In genomic region chr16:70421473-70422311, GRCh38 we compare ENCODE assay signal across 20 cellular contexts. TPM values are rescaled to one million over a fixed set of nuclear protein-coding genes. Genes with fewer than 3 reads are reported as not detected.
DNase-seq lines count a peak whose midpoint lies in the region; ATAC-seq, FAIRE-seq and TF ChIP-seq lines count a peak whose summit lies in the region.
"Had no signal": no experiment of that assay in that cellular context is flagged by ENCODE, and none has a peak within 500 bp of the region (broad histone marks: within the 10 kb centered on the region; RNA-seq: fewer than 3 reads in every experiment).

No MANE protein-coding gene starts in this region.

- peaks cover 24% of the 10 kb centered on the region for H4K20me1 ChIP-seq in K562 (replicated peaks; ENCODE audit: control insufficient read depth, insufficient read depth, low read length)

- BruUV-seq in K562 (replicated peaks; lab: Mats Ljungman, UMichigan), result no TSS peak

- 70% methylated on average over 11 of the region's 11 CpGs for WGBS in K562 (ENCODE audit: insufficient coverage, low coverage, missing lambda C conversion rate)

- TF ChIP-seq POLR2A in K562 (conservative IDR thresholded peaks at IDR 0.05), result peak; percentile 22; the same call in 1 of the 2 replicates

- FAIRE-seq in K562 (lab: Jason Lieb, UNC), result peak; percentile 72

- peak; percentile 29 to 62; a peak in 3 of 4 replicates for TF ChIP-seq RAD21 in K562 (CRISPR knock-in tag; conservative IDR thresholded peaks at IDR 0.05 in 1 of 2, IDR thresholded peaks at IDR 0.05 in 1 of 2)

- H3K4me2 ChIP-seq in K562 (ENCODE audit: insufficient read depth, low read length), result peak overlapping the region; percentile 34

- intact Hi-C loops in K562 (cut with micrococcal nuclease), result loop anchor here (5.0 kb wide), 1 partner anchor 36 kb away; no protein-coding TSS in a partner anchor

- H2AFZ ChIP-seq in K562 (ENCODE audit: low read depth, low read length), result no peak overlapping the region

- peaks cover 99% of the 10 kb centered on the region for H3K79me2 ChIP-seq in K562 (ENCODE audit: control insufficient read depth, insufficient read depth, low read length)

- peak overlapping the region in 2 of 3 donors; percentile 63 to 75 for H3K27ac Mint-ChIP-seq in CD4-positive, CD25-positive, alpha-beta regulatory T cell
- H3K27ac Mint-ChIP-seq in nephron (peak overlapping the region; percentile 25 to 67 (median 44)), HFFc6 (no peak overlapping the region)

- peaks cover 22% of the 10 kb centered on the region for H3K9me1 ChIP-seq in K562 (ENCODE audit: control insufficient read depth, insufficient read depth, low read length)

- POLR2A ChIA-PET in K562 (lab: Yijun Ruan, JAX), result interaction anchor here (0.6 to 2.2 kb wide), 11 partner anchors 8 to 32 kb away, joined by 3 to 11 read pairs (median 4); partner anchors contain the start of gene FCSK

- no peaks in the 10 kb centered on the region for H3K27me3 ChIP-seq in CD4-positive, CD25-positive, alpha-beta regulatory T cell (ENCODE audit: control insufficient read depth, insufficient read depth, low read length)
- no peaks in the 10 kb centered on the region for H3K27me3 ChIP-seq in K562 (ENCODE audit: control insufficient read depth in 2 of 2, insufficient read depth in 2 of 2, low read length in 2 of 2)
- H3K27me3 ChIP-seq: SJSA1, tibial artery had no signal

- peak; percentile 30 to 48 (median 40); a peak in 4 of 6 replicates for TF ChIP-seq CTCF in K562 (IDR thresholded peaks at IDR 0.05 in 2 of 3, conservative IDR thresholded peaks at IDR 0.05 in 1 of 3; ENCODE audit: insufficient read depth in 2 of 3, low read depth in 1 of 3, low read length in 3 of 3)
- no peak for TF ChIP-seq CTCF in nephron (IDR thresholded peaks at IDR 0.05; ENCODE audit: unreplicated experiment in 3 of 3)
- no peak for TF ChIP-seq CTCF in HFFc6 (IDR thresholded peaks at IDR 0.05)

- H3K9ac ChIP-seq in K562 (ENCODE audit: insufficient read depth in 1 of 2, low read depth in 2 of 2, low read length in 2 of 2), result peak overlapping the region; percentile 4 to 84; a peak in 2 of 4 replicates

- no peaks in the 10 kb centered on the region for H3K27me3 Mint-ChIP-seq in CD4-positive, CD25-positive, alpha-beta regulatory T cell
- H3K27me3 Mint-ChIP-seq in nephron (ENCODE audit: low read depth) (no peaks in the 10 kb centered on the region), HFFc6 (ENCODE audit: insufficient read depth) (no peaks in the 10 kb centered on the region; the same call in 1 of the 2 replicates)

- no peaks in the 10 kb centered on the region for H3K9me3 ChIP-seq in CD4-positive, CD25-positive, alpha-beta regulatory T cell (ENCODE audit: control insufficient read depth in 2 of 2, low read length in 2 of 2)
- H3K9me3 ChIP-seq in K562 (replicated peaks; ENCODE audit: control insufficient read depth, insufficient read depth, low read depth, low read length), result no peaks in the 10 kb centered on the region
- H3K9me3 ChIP-seq: SJSA1, tibial artery had no signal

- no peak for ATAC-seq in CD4-positive, CD25-positive, alpha-beta regulatory T cell (ENCODE audit: low read depth in 2 of 2)
- peak; percentile 85 for ATAC-seq in K562
- ATAC-seq: stimulated activated effector memory CD8-positive, alpha-beta T cell treated with anti-CD3 and anti-CD28 coated beads, Interleukin-12 subunit alpha, Interleukin-12 subunit beta, amount 100 ng/mL, for 72 hours had no signal

- no peak for TF ChIP-seq EP300 in K562 (IDR thresholded peaks at IDR 0.05; ENCODE audit: low read length)

- no peak overlapping the region for H3K27ac ChIP-seq in CD4-positive, CD25-positive, alpha-beta regulatory T cell (ENCODE audit: insufficient read depth, low read length, poor library complexity, severe bottlenecking)
- peak overlapping the region; percentile 28 for H3K27ac ChIP-seq in K562 (ENCODE audit: extremely low read depth, low read depth, low read length)
- no peak overlapping the region for H3K27ac ChIP-seq in substantia nigra (ENCODE audit: low read depth, low read length, poor library complexity, severe bottlenecking)
- H3K27ac ChIP-seq: SJSA1, tibial artery had no signal

- CTCF ChIA-PET in K562 (lab: Yijun Ruan, JAX; ENCODE audit: low intra/inter-chr PET ratio), result no interaction called here

- H3K9me3 Mint-ChIP-seq in CD4-positive, CD25-positive, alpha-beta regulatory T cell, result no peaks in the 10 kb centered on the region
- no peaks in the 10 kb centered on the region for H3K9me3 Mint-ChIP-seq in nephron
- H3K9me3 Mint-ChIP-seq in HFFc6, result no peaks in the 10 kb centered on the region
- H3K9me3 Mint-ChIP-seq: stimulated activated effector memory CD8-positive, alpha-beta T cell treated with anti-CD3 and anti-CD28 coated beads, Interleukin-12 subunit alpha, Interleukin-12 subunit beta, amount 100 ng/mL, for 72 hours had no signal

- H3K4me1 Mint-ChIP-seq in CD4-positive, CD25-positive, alpha-beta regulatory T cell, result peaks cover 9 to 69% (median 29%) of the 10 kb centered on the region in 4 donors
- H3K4me1 Mint-ChIP-seq in nephron (peaks cover 38% of the 10 kb centered on the region), HFFc6 (ENCODE audit: low read depth) (peaks cover 12% of the 10 kb centered on the region)

- H3K36me3 ChIP-seq in CD4-positive, CD25-positive, alpha-beta regulatory T cell (ENCODE audit: control insufficient read depth, insufficient read depth, low read length), result peaks cover 3% of the 10 kb centered on the region
- H3K36me3 ChIP-seq in K562 (ENCODE audit: control insufficient read depth, insufficient read depth, low read length), result peaks cover 84% of the 10 kb centered on the region

- no peak for DNase-seq in CD4-positive, CD25-positive, alpha-beta regulatory T cell
- DNase-seq in HUDEP-2 (lab: John Stamatoyannopoulos, UW; ENCODE audit: unreplicated experiment in 76 of 76) (peak in 63 of 76 experiments; percentile 12 to 76 (median 50)), K562 (ENCODE audit: extremely low read depth in 1 of 4, low spot score in 3 of 4) (peak; percentile 69 to 82 (median 75)), substantia nigra (lab: John Stamatoyannopoulos, UW) (no peak), HFFc6 (no peak), NOMO-1 treated with DMSO at 0.1 percent for 48 hours (lab: John Stamatoyannopoulos, UW; ENCODE audit: unreplicated experiment) (no peak), NCI-H748 (lab: John Stamatoyannopoulos, UW; ENCODE audit: unreplicated experiment) (no peak)
- DNase-seq: activated CD4-positive, alpha-beta T cell treated with anti-CD3 and anti-CD28 coated beads for 1 hour; activated effector memory CD4-positive, alpha-beta T cell treated with Interleukin-2 at 50 U/mL for 16 hours; aorta; cerebellar nuclear complex; COR-L47; effector CD4-positive, alpha-beta T cell; NCI-H1105; NCI-H774; nucleus accumbens; tibial artery had no signal

- peak overlapping the region in 1 of 4 donors; percentile 56 for H3K4me3 Mint-ChIP-seq in CD4-positive, CD25-positive, alpha-beta regulatory T cell
- H3K4me3 Mint-ChIP-seq in nephron (no peak overlapping the region), HFFc6 (no peak overlapping the region)
- H3K4me3 Mint-ChIP-seq: stimulated activated effector memory CD8-positive, alpha-beta T cell treated with anti-CD3 and anti-CD28 coated beads, Interleukin-12 subunit alpha, Interleukin-12 subunit beta, amount 100 ng/mL, for 72 hours had no signal

- peaks cover 11% of the 10 kb centered on the region for H3K36me3 Mint-ChIP-seq in CD4-positive, CD25-positive, alpha-beta regulatory T cell
- H3K36me3 Mint-ChIP-seq in nephron (ENCODE audit: low read depth) (peaks cover 29% of the 10 kb centered on the region), HFFc6 (ENCODE audit: low read depth) (no peaks in the 10 kb centered on the region; the same call in 1 of the 2 replicates)

- peaks cover 29% of the 10 kb centered on the region for H3K4me1 ChIP-seq in CD4-positive, CD25-positive, alpha-beta regulatory T cell (ENCODE audit: control insufficient read depth, insufficient read depth, low read length, poor library complexity, severe bottlenecking)
- H3K4me1 ChIP-seq in K562 (replicated peaks in 1 of 2; ENCODE audit: control insufficient read depth in 2 of 2, insufficient read depth in 2 of 2, low read length in 2 of 2), result peaks cover 88 to 90% of the 10 kb centered on the region in 2 experiments
- H3K4me1 ChIP-seq: SJSA1, tibial artery had no signal

- in situ Hi-C loops in K562 (cut with MboI), result no loop called here

- H3K4me3 ChIP-seq in CD4-positive, CD25-positive, alpha-beta regulatory T cell (ENCODE audit: low read depth, low read length), result no peak overlapping the region
- H3K4me3 ChIP-seq in K562, result no peak overlapping the region
- H3K4me3 ChIP-seq: SJSA1, tibial artery had no signal

RNA-seq across cellular contexts. Expression of gene ST3GAL2, which starts 17.2 kb away (rescaled TPM):
- total RNA-seq in CD4-positive, CD25-positive, alpha-beta regulatory T cell, result 22.1 TPM
- polyA plus RNA-seq in CD4-positive, CD25-positive, alpha-beta regulatory T cell, result 10 to 100 TPM; 10.5 to 17.5 (median 14.6) TPM
- 87.4 and 216 TPM in 2 replicates for total RNA-seq in K562 (2011; cell fraction: chromatin; rRNA removed; ENCODE audit: low replicate concordance)
- total RNA-seq in K562 (2011; cell fraction: nucleolus; rRNA removed), result 182 and 184 TPM in 2 replicates
- total RNA-seq in K562 (2011; cell fraction: nucleoplasm; rRNA removed), result 128 and 145 TPM in 2 replicates
- total RNA-seq in K562 (2014; rRNA removed) (75.5 and 95.5 TPM in 2 replicates), K562 (2014; rRNA removed; fragmentation: Illumina TruSeq; extraction: Trizol) (23.7 and 31.8 TPM in 2 replicates), K562 (2015; rRNA removed; fragmentation: Illumina TruSeq; extraction: Trizol) (48.9 and 53.8 TPM in 2 replicates), K562 (2021) (98.9 and 108 TPM in 2 replicates)
- polyA plus RNA-seq in K562 (2011; rRNA removed) (34.3 and 40.9 TPM in 2 replicates), K562 (2014; fragmentation: Illumina TruSeq; extraction: Trizol) (25.1 and 50.7 TPM in 2 replicates), K562 (2014; fragmentation: Nextera tagmentation; extraction: Ambion mirVana) (1 to 10 TPM; 1.5 to 2.4 TPM), K562 (2014; rRNA removed) (50.5 and 57.8 TPM in 2 replicates)
- polyA plus RNA-seq in K562 (2011; cell fraction: cytosol; rRNA removed), result 50.0 and 87.1 TPM in 2 replicates
- polyA plus RNA-seq in K562 (2011; cell fraction: nucleus; rRNA removed), result 25.8 and 38.5 TPM in 2 replicates
- 67.8 and 92.0 TPM in 2 replicates for polyA plus RNA-seq in K562 (2012)
- 57.6 and 96.4 TPM in 2 replicates for polyA minus RNA-seq in K562 (2011; rRNA and poly(A)+ RNA removed)
- polyA minus RNA-seq in K562 (2011; cell fraction: cytosol; rRNA and poly(A)+ RNA removed), result 126 and 151 TPM in 2 replicates
- polyA minus RNA-seq in K562 (2011; cell fraction: nucleus; rRNA and poly(A)+ RNA removed), result 24.9 and 34.4 TPM in 2 replicates
- total RNA-seq in HFFc6 (2021; fragmentation: NEBNext Ultra II Directional; extraction: Animal tissue kit (Norgen Biotek cat#: 25700)), result 10 to 100 TPM; 25.4 to 31.2 (median 26.3) TPM

RNA-seq across cellular contexts. Expression of gene FCSK, which starts 32.7 kb away (rescaled TPM):
- total RNA-seq in CD4-positive, CD25-positive, alpha-beta regulatory T cell, result 28.5 TPM
- polyA plus RNA-seq in CD4-positive, CD25-positive, alpha-beta regulatory T cell, result 10 to 100 TPM in 1 of 4 donors, 1 to 10 TPM in 3; 5.7 to 11.5 (median 7.7) TPM
- total RNA-seq in K562 (2011; cell fraction: chromatin; rRNA removed; ENCODE audit: low replicate concordance), result 66.2 and 212 TPM in 2 replicates
- 117 and 131 TPM in 2 replicates for total RNA-seq in K562 (2011; cell fraction: nucleolus; rRNA removed)
- total RNA-seq in K562 (2011; cell fraction: nucleoplasm; rRNA removed), result 80.1 and 84.7 TPM in 2 replicates
- 12.6 and 15.6 TPM in 2 replicates for total RNA-seq in K562 (2014; rRNA removed)
- total RNA-seq in K562 (2014; rRNA removed; fragmentation: Illumina TruSeq; extraction: Trizol), result 4.7 and 6.9 TPM in 2 replicates
- 7.4 and 7.7 TPM in 2 replicates for total RNA-seq in K562 (2015; rRNA removed; fragmentation: Illumina TruSeq; extraction: Trizol)
- 18.6 and 19.0 TPM in 2 replicates for total RNA-seq in K562 (2021)
- 13.5 and 22.6 TPM in 2 replicates for polyA plus RNA-seq in K562 (2011; rRNA removed)
- polyA plus RNA-seq in K562 (2011; cell fraction: cytosol; rRNA removed), result 16.3 and 19.3 TPM in 2 replicates
- 115 and 146 TPM in 2 replicates for polyA plus RNA-seq in K562 (2011; cell fraction: nucleus; rRNA removed)
- 10.0 and 16.5 TPM in 2 replicates for polyA plus RNA-seq in K562 (2012)
- polyA plus RNA-seq in K562 (2014; fragmentation: Illumina TruSeq; extraction: Trizol), result 8.3 and 9.1 TPM in 2 replicates
- 1 to 10 TPM in 1 of 2 experiments, under 1 TPM in 1; 0.92 to 1.1 TPM for polyA plus RNA-seq in K562 (2014; fragmentation: Nextera tagmentation; extraction: Ambion mirVana)
- 15.1 and 19.9 TPM in 2 replicates for polyA plus RNA-seq in K562 (2014; rRNA removed)
- polyA minus RNA-seq in K562 (2011; rRNA and poly(A)+ RNA removed), result 7.5 and 9.5 TPM in 2 replicates
- polyA minus RNA-seq in K562 (2011; cell fraction: cytosol; rRNA and poly(A)+ RNA removed), result 8.0 and 12.0 TPM in 2 replicates
- polyA minus RNA-seq in K562 (2011; cell fraction: nucleus; rRNA and poly(A)+ RNA removed), result 25.0 and 31.0 TPM in 2 replicates
- total RNA-seq in HFFc6 (2021; fragmentation: NEBNext Ultra II Directional; extraction: Animal tissue kit (Norgen Biotek cat#: 25700)), result 1 to 10 TPM; 5.1 to 7.1 (median 6.1) TPM

Comparison
In these comparisons a context has a peak if more than half of its experiments do, and no peak if none do; other contexts are left out.
1. DNase-seq: peak in HUDEP-2 (63 of 76) and K562 (4 of 4); none in CD4-positive, CD25-positive, alpha-beta regulatory T cell (0 of 3), substantia nigra (0 of 49), HFFc6 (single experiment), NOMO-1 treated with DMSO at 0.1 percent for 48 hours (single experiment) and NCI-H748 (single experiment).
2. CTCF ChIP-seq: peak in K562 (3 of 3); none in nephron (0 of 3) and HFFc6 (single experiment).